In the genomic region with DNA sequence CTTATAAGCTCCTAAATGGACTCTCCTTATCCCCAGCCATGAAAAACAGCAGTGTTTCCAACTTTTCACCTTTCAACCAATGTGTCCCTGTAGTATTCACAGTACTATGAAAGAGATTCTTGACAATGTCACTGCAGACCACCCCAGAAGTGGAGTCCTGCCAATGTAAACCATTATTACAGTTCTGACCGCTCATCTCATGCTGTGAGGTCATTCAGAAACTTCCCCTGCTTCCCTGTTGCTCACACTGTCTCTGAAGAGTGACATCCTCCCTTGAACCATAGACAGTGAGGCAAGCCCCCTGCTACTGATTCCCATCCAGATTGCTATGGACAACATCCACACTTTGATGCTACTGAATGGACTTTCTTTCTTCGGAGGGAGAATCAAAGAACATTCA, we compare ENCODE assay signal across 18 cellular contexts.
A peak's percentile ranks its signal among the peaks of the same experiment; 100 is the strongest.
DNase-seq lines count a peak whose midpoint lies in the region; ATAC-seq and TF ChIP-seq lines count a peak whose summit lies in the region.
"Had no signal": no experiment of that assay in that cellular context is flagged by ENCODE, and none has a peak within 500 bp of the region (broad histone marks: within the 10 kb centered on the region; RNA-seq: fewer than 3 reads in every experiment).

No MANE protein-coding gene starts in this region.

- TF ChIP-seq RAD21 in IMR-90 (IDR thresholded peaks at IDR 0.05; ENCODE audit: low read length) (no peak), SK-N-SH (IDR thresholded peaks at IDR 0.05; ENCODE audit: low read length) (no peak)

- dilution Hi-C loops in IMR-90 (cut with HindIII; ENCODE audit: low sequenced_read_pairs, unreplicated experiment), result no loop called here

- H3K4me3 ChIP-seq in IMR-90 (ENCODE audit: insufficient read depth, low read depth, low read length) (no peak overlapping the region), brain microvascular endothelial cell (ENCODE audit: low read depth, low read length) (no peak overlapping the region), SK-N-SH (ENCODE audit: low read depth in 2 of 2, low read length in 1 of 2) (no peak overlapping the region)
- H3K4me3 ChIP-seq: suprapubic skin had no signal

- no peaks in the 10 kb centered on the region for H3F3A ChIP-seq in SK-N-SH (replicated peaks; ENCODE audit: insufficient read depth)

- H3K9me1 ChIP-seq in IMR-90 (ENCODE audit: insufficient read depth, low read length), result no peaks in the 10 kb centered on the region

- DNase-seq in IMR-90 (peak; percentile 72), brain microvascular endothelial cell (peak; percentile 82), glomerular visceral epithelial cell (ENCODE audit: extremely low spot score) (peak; percentile 24), sciatic nerve (ENCODE audit: low spot score) (no peak), SK-N-SH (no peak), NCI-H2171 (lab: John Stamatoyannopoulos, UW) (no peak)
- DNase-seq: activated CD8-positive, alpha-beta T cell treated with anti-CD3 and anti-CD28 coated beads, Interleukin-2, amount 10 ng/mL, durations not matched to agents 7 days and 5 days; amygdala; left ventricle myocardium superior; naive thymus-derived CD4-positive, alpha-beta T cell; NCI-H2029 treated with DMSO at 0.1 percent for 48 hours; NCI-H524 treated with DMSO at 0.1 percent for 48 hours; RPMI8226; T-cell had no signal

- H3K9me2 ChIP-seq in SK-N-SH, result no peaks in the 10 kb centered on the region

- no peaks in the 10 kb centered on the region for H3K79me2 ChIP-seq in SK-N-SH (ENCODE audit: insufficient read depth)

- TF ChIP-seq POLR2A in IMR-90 (IDR thresholded peaks at IDR 0.05; ENCODE audit: low read depth, low read length) (no peak), GM18505 (IDR thresholded peaks at IDR 0.05; ENCODE audit: borderline replicate concordance, extremely low read depth, insufficient read depth, insufficient read length) (no peak)

- H4K5ac ChIP-seq in IMR-90 (ENCODE audit: low read depth, low read length), result no peak overlapping the region; the same call in 1 of the 2 replicates

- BruUV-seq in IMR-90 (replicated peaks; lab: Mats Ljungman, UMichigan), result no TSS peak

- intact Hi-C loops in IMR-90 (cut with micrococcal nuclease) (loop anchor here (5.0 kb wide), 1 partner anchor 341 kb away; no protein-coding TSS in a partner anchor), sciatic nerve (cut with DNase I) (no loop called here)

- H3K4me2 ChIP-seq in IMR-90 (ENCODE audit: low read depth, low read length) (peak overlapping the region; percentile 77), SK-N-SH (no peak overlapping the region)

- no peaks in the 10 kb centered on the region for H3K79me1 ChIP-seq in IMR-90 (ENCODE audit: low read depth in 1 of 2, low read length in 2 of 2)

- H2AFZ ChIP-seq in IMR-90 (replicated peaks; ENCODE audit: low read length, poor library complexity) (peak overlapping the region; percentile 80), SK-N-SH (ENCODE audit: low read depth) (no peak overlapping the region)

- H2BK15ac ChIP-seq in IMR-90 (ENCODE audit: low read depth, low read length), result peak overlapping the region; percentile 87; the same call in 2 of the 3 replicates

- no peaks in the 10 kb centered on the region for H3K27me3 ChIP-seq in IMR-90 (ENCODE audit: control insufficient read depth, insufficient read depth, low read length)
- no peaks in the 10 kb centered on the region for H3K27me3 ChIP-seq in brain microvascular endothelial cell (replicated peaks)
- no peaks in the 10 kb centered on the region for H3K27me3 ChIP-seq in SK-N-SH (ENCODE audit: insufficient read depth)
- H3K27me3 ChIP-seq: suprapubic skin had no signal

- TF ChIP-seq CTCF in IMR-90 (conservative IDR thresholded peaks at IDR 0.05; ENCODE audit: low read depth, low read length) (no peak), brain microvascular endothelial cell (IDR thresholded peaks at IDR 0.05; ENCODE audit: low read depth, low read length, missing control alignments) (no peak), SK-N-SH (IDR thresholded peaks at IDR 0.05) (no peak)

- H3K27ac ChIP-seq in IMR-90 (ENCODE audit: insufficient read depth, low read length), result no peak overlapping the region
- H3K27ac ChIP-seq in brain microvascular endothelial cell, result no peak overlapping the region
- no peak overlapping the region for H3K27ac ChIP-seq in SK-N-SH (ENCODE audit: low read depth in 2 of 2, low read length in 1 of 2)
- H3K27ac ChIP-seq: suprapubic skin had no signal

- H2AK5ac ChIP-seq in IMR-90 (ENCODE audit: low read depth, low read length), result peak overlapping the region; percentile 58; the same call in 1 of the 2 replicates

- POLR2A ChIA-PET in IMR-90 (lab: Charles Lee; ENCODE audit: unreplicated experiment) (no interaction called here), SK-N-SH (lab: Yijun Ruan, JAX) (no interaction called here)

- no peak overlapping the region for H3K23ac ChIP-seq in IMR-90 (ENCODE audit: low read depth, low read length)

- in situ Hi-C loops in IMR-90 (cut with MboI; ENCODE audit: low sequenced_read_pairs), result loop anchor here (25.0 kb wide), 1 partner anchor 1809 kb away; a partner anchor contains a TSS
- in situ Hi-C loops in brain microvascular endothelial cell (cut with HindIII; ENCODE audit: low pct_ligation_motif_present, low sequenced_read_pairs), result no loop called here

- no peak overlapping the region for H2AK9ac ChIP-seq in IMR-90 (replicated peaks; ENCODE audit: low read depth, low read length, poor library complexity)

- no peaks in the 10 kb centered on the region for H4K20me1 ChIP-seq in IMR-90 (ENCODE audit: insufficient read depth, low read length)
- no peaks in the 10 kb centered on the region for H4K20me1 ChIP-seq in SK-N-SH (ENCODE audit: insufficient read depth)

- TF ChIP-seq EP300 in SK-N-SH (IDR thresholded peaks at IDR 0.05; ENCODE audit: borderline replicate concordance in 1 of 2, low read depth in 1 of 2, low read length in 1 of 2), result no peak

- CTCF ChIA-PET in IMR-90 (lab: Yijun Ruan, JAX) (interaction anchor here (0.7 to 1.2 kb wide), 3 partner anchors 278 to 404 kb away, joined by 3 to 4 read pairs (median 4); no protein-coding TSS in a partner anchor), SK-N-SH (lab: Yijun Ruan, JAX) (no interaction called here)

- peaks cover 4% of the 10 kb centered on the region; the same call in 1 of the 2 replicates for H3K4me1 ChIP-seq in IMR-90 (ENCODE audit: control insufficient read depth, insufficient read depth, low read length)
- H3K4me1 ChIP-seq in SK-N-SH (ENCODE audit: control insufficient read depth in 1 of 2, insufficient read depth in 2 of 2, low read depth in 1 of 2, low read length in 1 of 2), result no peaks in the 10 kb centered on the region
- H3K4me1 ChIP-seq: suprapubic skin had no signal

- H3K56ac ChIP-seq in IMR-90 (ENCODE audit: extremely low read depth, insufficient read depth, low read length), result 0 out of 2 replicates have a peak overlapping the region, but pooled peaks have one; percentile 43

- ATAC-seq in IMR-90 (ENCODE audit: low read depth), result peak; percentile 41; the same call in 1 of the 2 replicates
- peak; percentile 94 for ATAC-seq in sciatic nerve
- ATAC-seq in HG03196 (IDR thresholded peaks at IDR 0.05; ENCODE audit: unreplicated experiment), result no peak
- ATAC-seq in GM18505 (IDR thresholded peaks at IDR 0.05; ENCODE audit: unreplicated experiment), result no peak
- ATAC-seq: activated CD8-positive, alpha-beta T cell treated with anti-CD3 and anti-CD28 coated beads, Interleukin-2, amount 10 ng/mL, durations not matched to agents 7 days and 5 days; activated T-helper 17 cell treated with anti-CD3 and anti-CD28 coated beads, Interleukin-2, amount 50 U/mL, for 72 hours; left ventricle myocardium superior; naive thymus-derived CD4-positive, alpha-beta T cell; T-cell had no signal

- H2BK120ac ChIP-seq in IMR-90 (ENCODE audit: low read depth, low read length), result peak overlapping the region; percentile 78

- peak overlapping the region; percentile 68; the same call in 1 of the 2 replicates for H3K4ac ChIP-seq in IMR-90 (ENCODE audit: low read depth, low read length)

- H3K36me3 ChIP-seq in IMR-90 (ENCODE audit: control insufficient read depth, insufficient read depth, low read length) (no peaks in the 10 kb centered on the region), brain microvascular endothelial cell (replicated peaks) (no peaks in the 10 kb centered on the region), SK-N-SH (replicated peaks in 1 of 2; ENCODE audit: control insufficient read depth in 1 of 2, insufficient read depth in 2 of 2, low read length in 1 of 2) (no peaks in the 10 kb centered on the region)
- H3K36me3 ChIP-seq: suprapubic skin had no signal

- H3K14ac ChIP-seq in IMR-90 (replicated peaks; ENCODE audit: low read depth, low read length), result peak overlapping the region; percentile 65

- H4K91ac ChIP-seq in IMR-90 (ENCODE audit: insufficient read depth, low read depth, low read length), result 0 out of 2 replicates have a peak overlapping the region, but pooled peaks have one; percentile 13

- H3K9me3 ChIP-seq in IMR-90 (ENCODE audit: control insufficient read depth, insufficient read depth, low read length) (no peaks in the 10 kb centered on the region), SK-N-SH (no peaks in the 10 kb centered on the region)
- H3K9me3 ChIP-seq: suprapubic skin had no signal

- H3K9ac ChIP-seq in IMR-90 (ENCODE audit: low read depth, low read length), result peak overlapping the region; percentile 60
- no peak overlapping the region for H3K9ac ChIP-seq in SK-N-SH

- H4K8ac ChIP-seq in IMR-90 (ENCODE audit: low read depth in 2 of 2, low read length in 2 of 2), result peak overlapping the region in 1 of 2 experiments; percentile 81; a peak in 2 of 4 replicates

- H2BK20ac ChIP-seq in IMR-90 (ENCODE audit: low read depth, low read length), result peak overlapping the region; percentile 80; the same call in 1 of the 2 replicates

- no peak overlapping the region for H2BK5ac ChIP-seq in IMR-90 (ENCODE audit: low read depth, low read length, poor library complexity, severe bottlenecking)

- H3K18ac ChIP-seq in IMR-90 (ENCODE audit: low read depth, low read length), result peak overlapping the region; percentile 33; the same call in 1 of the 2 replicates

- WGBS in IMR-90 (ENCODE audit: extremely low coverage in 2 of 2, insufficient read length in 1 of 2), 2 experiments, result no CpG with 5 or more reads among the region's 2 CpGs
- whole genome bisulfite sequencing in SK-N-SH (ENCODE audit: low lambda C conversion rate), result 41% methylated on average over 2 of the region's 2 CpGs

TF ChIP-seq in SK-N-SH, 30 proteins besides CTCF, POLR2A, EP300 and RAD21 (continues in another document):
- TF ChIP-seq CHD2 (IDR thresholded peaks at IDR 0.05; ENCODE audit: low read length, partially characterized antibody), result no peak
- TF ChIP-seq, protein P1, sequence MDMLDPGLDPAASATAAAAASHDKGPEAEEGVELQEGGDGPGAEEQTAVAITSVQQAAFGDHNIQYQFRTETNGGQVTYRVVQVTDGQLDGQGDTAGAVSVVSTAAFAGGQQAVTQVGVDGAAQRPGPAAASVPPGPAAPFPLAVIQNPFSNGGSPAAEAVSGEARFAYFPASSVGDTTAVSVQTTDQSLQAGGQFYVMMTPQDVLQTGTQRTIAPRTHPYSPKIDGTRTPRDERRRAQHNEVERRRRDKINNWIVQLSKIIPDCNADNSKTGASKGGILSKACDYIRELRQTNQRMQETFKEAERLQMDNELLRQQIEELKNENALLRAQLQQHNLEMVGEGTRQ (IDR thresholded peaks at IDR 0.05; ENCODE audit: borderline replicate concordance, low read depth, low read length), result no peak
- no peak for TF ChIP-seq FOSL2 (IDR thresholded peaks at IDR 0.05; ENCODE audit: borderline replicate concordance, low read depth)
- TF ChIP-seq MEF2A (IDR thresholded peaks at IDR 0.05; ENCODE audit: borderline replicate concordance, low read depth), result no peak
- TF ChIP-seq TCF12 (IDR thresholded peaks at IDR 0.05), result no peak

Comparison
In these comparisons a context has a peak if more than half of its experiments do, and no peak if none do; other contexts are left out.
1. ATAC-seq: peak in IMR-90 (single experiment) and sciatic nerve (single experiment); none in HG03196 (single experiment) and GM18505 (single experiment).
2. DNase-seq: peak in IMR-90 (single experiment), brain microvascular endothelial cell (single experiment) and glomerular visceral epithelial cell (single experiment); none in sciatic nerve (single experiment), SK-N-SH (single experiment) and NCI-H2171 (single experiment).